In genomic region chr9:127360829-127361228, GRCh38 we compare ENCODE assay signal across 1 cellular context.
TF ChIP-seq lines count a peak whose summit lies in the region.

No MANE protein-coding gene starts in this region.

TF ChIP-seq in HepG2, 621 proteins besides CTCF, POLR2A, EP300 and RAD21 (continued from another document):
- TF ChIP-seq ZBTB33 (CRISPR knock-in tag; IDR thresholded peaks at IDR 0.05), result peak; percentile 60; the same call in 1 of the 2 replicates
- no peak for TF ChIP-seq KLF16 (CRISPR knock-in tag; IDR thresholded peaks at IDR 0.05)
- peak; percentile 47 for TF ChIP-seq PATZ1 (CRISPR knock-in tag; IDR thresholded peaks at IDR 0.05)
- no peak for TF ChIP-seq ZMAT3 (CRISPR knock-in tag; conservative IDR thresholded peaks at IDR 0.05)
- no peak for TF ChIP-seq RCOR2 (CRISPR knock-in tag; IDR thresholded peaks at IDR 0.05)
- no peak for TF ChIP-seq MEF2D (CRISPR knock-in tag; IDR thresholded peaks at IDR 0.05)
